Comparison of ENCODE assay signal across 28 cellular contexts in genomic region chr7:144526912-144527610, GRCh38.
"Had no signal": no experiment of that assay in that cellular context is flagged by ENCODE, and none has a peak within 500 bp of the region (broad histone marks: within the 10 kb centered on the region; RNA-seq: fewer than 3 reads in every experiment).

No MANE protein-coding gene starts in this region.

- H3K4me3 ChIP-seq: body of pancreas, dorsolateral prefrontal cortex, left ventricle myocardium inferior, neural progenitor cell, prostate gland, right lobe of liver, stomach, testis, upper lobe of right lung had no signal

- ATAC-seq: activated CD8-positive, alpha-beta memory T cell treated with anti-CD3 and anti-CD28 coated beads, Interleukin-2, amount 10 ng/mL, durations not matched to agents 7 days and 5 days; body of pancreas; right lobe of liver; stimulated activated effector memory CD8-positive, alpha-beta T cell treated with anti-CD3 and anti-CD28 coated beads, Interleukin-12 subunit alpha, Interleukin-12 subunit beta, amount 100 ng/mL, for 72 hours; upper lobe of right lung had no signal

- H3K9me3 ChIP-seq: body of pancreas, prostate gland, right lobe of liver, stomach, testis, upper lobe of right lung had no signal

- H3K4me1 ChIP-seq: body of pancreas, left ventricle myocardium inferior, prostate gland, right lobe of liver, stomach, testis, upper lobe of right lung had no signal

- H3K27ac ChIP-seq: body of pancreas, epithelial cell of prostate, left ventricle myocardium inferior, neural progenitor cell, prostate gland, right lobe of liver, stomach, testis, upper lobe of right lung had no signal

- H3K36me3 ChIP-seq: left ventricle myocardium inferior, neural progenitor cell, prostate gland, right lobe of liver, stomach, upper lobe of right lung had no signal

- H3K27me3 ChIP-seq: body of pancreas, dorsolateral prefrontal cortex, neural progenitor cell, right lobe of liver, stomach, testis, upper lobe of right lung had no signal

- DNase-seq: activated B cell treated with CpG ODN at 0.5 μM for 24 hours; activated CD4-positive, alpha-beta memory T cell treated with anti-CD3 and anti-CD28 coated beads for 36 hours; activated CD4-positive, alpha-beta T cell treated with anti-CD3 and anti-CD28 coated beads for 4 hours; activated CD8-positive, alpha-beta memory T cell treated with anti-CD3 and anti-CD28 coated beads, Interleukin-2, amount 10 ng/mL, durations not matched to agents 7 days and 5 days; activated naive CD4-positive, alpha-beta T cell; activated naive CD8-positive, alpha-beta T cell treated with anti-CD3 and anti-CD28 coated beads, Interleukin-2, amount 10 ng/mL, durations not matched to agents 7 days and 5 days; amygdala; body of pancreas; caudate nucleus; dorsolateral prefrontal cortex; endodermal cell; head of caudate nucleus; left ventricle myocardium inferior; mammary epithelial cell; right lobe of liver; small intestine; stimulated activated CD4-positive, alpha-beta T cell treated with anti-CD3 and anti-CD28 coated beads, Interleukin-4, amount 100 ng/mL, for 1 hour; stomach; SW 1271; testis; upper lobe of right lung had no signal

- FAIRE-seq: frontal cortex, keratinocyte, small intestine, TTC549 had no signal
